Comparison of ENCODE assay signal across 9 cellular contexts in genomic region chr2:72694715-72695496, GRCh38.
DNase-seq lines count a peak whose midpoint lies in the region; ATAC-seq, FAIRE-seq and TF ChIP-seq lines count a peak whose summit lies in the region.
"Had no signal": no experiment of that assay in that cellular context is flagged by ENCODE, and none has a peak within 500 bp of the region (broad histone marks: within the 10 kb centered on the region; RNA-seq: fewer than 3 reads in every experiment).

No MANE protein-coding gene starts in this region.

- H3K27ac ChIP-seq in kidney (ENCODE audit: low read depth in 2 of 2, low read length in 2 of 2) = no peak overlapping the region

- no peak overlapping the region for H3K9ac ChIP-seq in kidney (ENCODE audit: low read length in 2 of 2)

- H3K4me1 ChIP-seq in kidney (ENCODE audit: control insufficient read depth in 1 of 2, insufficient read depth in 1 of 2, low read depth in 1 of 2, low read length in 2 of 2) = peaks cover 0 to 3% of the 10 kb centered on the region in 2 donors

- no peak overlapping the region for H3K4me3 ChIP-seq in kidney (ENCODE audit: low read length in 2 of 2)

- H3K9me3 ChIP-seq in kidney (ENCODE audit: control insufficient read depth in 1 of 2, low read length in 2 of 2) = no peaks in the 10 kb centered on the region

- ATAC-seq in HG02588 (IDR thresholded peaks at IDR 0.05; ENCODE audit: unreplicated experiment) = no peak
- ATAC-seq in GM19455 (IDR thresholded peaks at IDR 0.05; ENCODE audit: unreplicated experiment) = no peak

- no peak for TF ChIP-seq CTCF in kidney (IDR thresholded peaks at IDR 0.05; ENCODE audit: borderline replicate concordance, extremely low read depth, insufficient read depth)

- intact Hi-C loops in kidney (cut with DNase I) = no loop called here

- peak; percentile 27 for FAIRE-seq in kidney (lab: Jason Lieb, UNC)

- H3K36me3 ChIP-seq in kidney (ENCODE audit: control insufficient read depth in 1 of 2, insufficient read depth in 2 of 2, low read length in 2 of 2) = no peaks in the 10 kb centered on the region

- DNase-seq in NCI-H748 (lab: John Stamatoyannopoulos, UW; ENCODE audit: unreplicated experiment) (peak; percentile 32), NCI-H748 treated with DMSO at 0.1 percent for 48 hours (lab: John Stamatoyannopoulos, UW) (no peak), amniotic stem cell (lab: John Stamatoyannopoulos, UW) (peak; percentile 8), kidney (no peak), HPDE6-E6E7 (ENCODE audit: extremely low spot score) (no peak), Kasumi-1 (lab: John Stamatoyannopoulos, UW) (no peak)
- DNase-seq: activated CD4-positive, CD25-positive, alpha-beta regulatory T cell had no signal

Comparison
In these comparisons a context has a peak if more than half of its experiments do, and no peak if none do; other contexts are left out.
1. DNase-seq: peak in NCI-H748 (single experiment) and amniotic stem cell (single experiment); none in NCI-H748 treated with DMSO at 0.1 percent for 48 hours (single experiment), kidney (single experiment), HPDE6-E6E7 (single experiment) and Kasumi-1 (0 of 2).